In genomic region chr2:8554296-8554806, GRCh38 we compare ENCODE assay signal across 1 cellular context.
TF ChIP-seq lines count a peak whose summit lies in the region.

No MANE protein-coding gene starts in this region.

TF ChIP-seq in IMR-90, 13 proteins besides CTCF, POLR2A, EP300 and RAD21 (continued from another document):
- no peak for TF ChIP-seq SMC3 (IDR thresholded peaks at IDR 0.05; ENCODE audit: low read depth, low read length)
- TF ChIP-seq FOS (IDR thresholded peaks at IDR 0.05; ENCODE audit: low read depth, low read length), result no peak
- TF ChIP-seq CEBPB (IDR thresholded peaks at IDR 0.05; ENCODE audit: low read depth, low read length), result no peak
- no peak for TF ChIP-seq NFE2L2 (IDR thresholded peaks at IDR 0.05; ENCODE audit: low read depth, low read length)
- no peak for TF ChIP-seq ELK1 (IDR thresholded peaks at IDR 0.05; ENCODE audit: borderline replicate concordance, low read depth, low read length)
